Comparison of ENCODE assay signal across 29 cellular contexts in genomic region chr1:239297910-239298309, GRCh38.
"Had no signal": no experiment of that assay in that cellular context is flagged by ENCODE, and none has a peak within 500 bp of the region (broad histone marks: within the 10 kb centered on the region; RNA-seq: fewer than 3 reads in every experiment).

No MANE protein-coding gene starts in this region.

- H3K9me3 Mint-ChIP-seq: dendritic cell treated with granulocyte-macrophage colony-stimulating factor and Interleukin-4, amounts not matched to agents 40 ng/mL and 50 ng/mL, for 4 days; endodermal cell had no signal

- H3K4me1 Mint-ChIP-seq: endodermal cell had no signal

- H3K4me3 Mint-ChIP-seq: dendritic cell treated with granulocyte-macrophage colony-stimulating factor and Interleukin-4, amounts not matched to agents 40 ng/mL and 50 ng/mL, for 4 days; effector memory CD8-positive, alpha-beta T cell; endodermal cell had no signal

- H3K27ac Mint-ChIP-seq: dendritic cell treated with granulocyte-macrophage colony-stimulating factor and Interleukin-4, amounts not matched to agents 40 ng/mL and 50 ng/mL, for 4 days; effector memory CD8-positive, alpha-beta T cell; endodermal cell had no signal

- H3K9me3 ChIP-seq: colonic mucosa, esophagus muscularis mucosa, esophagus squamous epithelium, gastrocnemius medialis, gastroesophageal sphincter, heart left ventricle, heart right ventricle had no signal

- H3K27ac ChIP-seq: colonic mucosa, coronary artery, dorsolateral prefrontal cortex, epithelial cell of prostate, esophagus muscularis mucosa, esophagus squamous epithelium, foreskin keratinocyte, gastrocnemius medialis, gastroesophageal sphincter, heart left ventricle, heart right ventricle had no signal

- H3K4me3 ChIP-seq: colonic mucosa, coronary artery, dorsolateral prefrontal cortex, esophagus muscularis mucosa, esophagus squamous epithelium, gastrocnemius medialis, gastroesophageal sphincter, heart left ventricle, heart right ventricle had no signal

- ATAC-seq: effector memory CD8-positive, alpha-beta T cell; esophagus mucosa; foreskin keratinocyte; gastrocnemius medialis; gastroesophageal sphincter; heart left ventricle; heart right ventricle had no signal

- H3K4me1 ChIP-seq: colonic mucosa, esophagus muscularis mucosa, esophagus squamous epithelium, foreskin keratinocyte, gastrocnemius medialis, gastroesophageal sphincter, heart left ventricle, heart right ventricle had no signal

- FAIRE-seq: colon, endometrium, endothelial cell of umbilical vein, frontal cortex had no signal

- H3K27me3 ChIP-seq: colonic mucosa, dorsolateral prefrontal cortex, esophagus muscularis mucosa, esophagus squamous epithelium, foreskin keratinocyte, gastrocnemius medialis, gastroesophageal sphincter, heart left ventricle, heart right ventricle had no signal

- H3K27me3 Mint-ChIP-seq: dendritic cell treated with granulocyte-macrophage colony-stimulating factor and Interleukin-4, amounts not matched to agents 40 ng/mL and 50 ng/mL, for 4 days had no signal

- H3K36me3 ChIP-seq: colonic mucosa, esophagus muscularis mucosa, esophagus squamous epithelium, gastrocnemius medialis, gastroesophageal sphincter, heart left ventricle, heart right ventricle had no signal

- DNase-seq: colonic mucosa; cortex of kidney; dermis blood vessel endothelial cell; dorsolateral prefrontal cortex; effector CD4-positive, alpha-beta T cell; effector CD8-positive, alpha-beta T cell; effector memory CD4-positive, alpha-beta T cell; effector memory CD8-positive, alpha-beta T cell; endodermal cell; erythroblast; esophagus squamous epithelium; foreskin fibroblast; foreskin keratinocyte; foreskin melanocyte; gastrocnemius medialis; glutamatergic neuron; head of caudate nucleus; heart left ventricle; heart right ventricle had no signal
